Comparison of ENCODE assay signal across 15 cellular contexts in the genomic region with DNA sequence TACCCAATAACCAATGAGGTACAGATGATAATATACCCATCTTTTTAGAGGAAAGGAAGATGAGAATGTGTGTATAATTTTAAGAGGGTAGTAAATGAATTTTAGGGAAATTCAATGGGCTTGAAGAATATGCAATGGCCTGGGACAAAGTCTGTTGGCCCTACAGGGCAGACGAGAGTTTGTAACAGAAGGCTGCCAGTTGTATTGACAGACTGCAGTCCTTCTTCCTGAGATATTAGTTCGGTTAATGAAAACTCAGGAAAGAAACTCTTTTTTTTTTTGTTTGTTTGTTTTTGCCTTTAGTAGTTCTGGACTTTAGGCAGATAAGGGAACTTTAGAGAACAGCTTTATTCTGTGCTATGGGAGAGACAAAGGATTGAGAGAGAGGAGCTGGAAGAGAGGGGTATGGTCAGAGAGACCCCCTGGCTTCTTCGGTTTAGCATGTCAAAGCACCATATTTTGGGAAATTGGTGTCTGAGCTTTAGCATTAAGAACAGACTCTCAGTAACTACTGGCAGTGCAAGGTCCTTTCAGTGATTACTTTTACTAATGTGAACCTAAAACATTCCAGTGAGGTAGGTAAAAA. TPM values are rescaled to one million over a fixed set of nuclear protein-coding genes. Genes with fewer than 3 reads are reported as not detected.
A peak's percentile ranks its signal among the peaks of the same experiment; 100 is the strongest.
DNase-seq lines count a peak whose midpoint lies in the region; ATAC-seq lines count a peak whose summit lies in the region.
"Had no signal": no experiment of that assay in that cellular context is flagged by ENCODE, and none has a peak within 500 bp of the region (broad histone marks: within the 10 kb centered on the region; RNA-seq: fewer than 3 reads in every experiment).

No MANE protein-coding gene starts in this region.

- intact Hi-C loops in sciatic nerve (cut with DNase I), result no loop called here

- H3K36me3 ChIP-seq in H7 (replicated peaks; ENCODE audit: control insufficient read depth, insufficient read depth, low read length) (no peaks in the 10 kb centered on the region), iPS-18a (ENCODE audit: control insufficient read depth, low read depth, low read length) (no peaks in the 10 kb centered on the region)
- H3K36me3 ChIP-seq: ascending aorta had no signal

- peaks cover 14% of the 10 kb centered on the region for H3K4me1 ChIP-seq in iPS-18a (ENCODE audit: control insufficient read depth, low read depth, low read length)
- H3K4me1 ChIP-seq: ascending aorta had no signal

- DNase-seq in H7 (peak; percentile 5), sciatic nerve (ENCODE audit: low spot score) (no peak), HuH-7 (ENCODE audit: low spot score) (no peak), retina (no peak), NCI-H526 treated with DMSO at 0.1 percent for 48 hours (lab: John Stamatoyannopoulos, UW) (no peak)
- DNase-seq in activated naive CD8-positive, alpha-beta T cell treated with anti-CD3 and anti-CD28 coated beads, Interleukin-2, amount 10 ng/mL, durations not matched to agents 7 days and 5 days, result no peak
- DNase-seq: NCI-H1694 treated with DMSO at 0.1 percent for 48 hours, T-helper 9 cell had no signal

- no peak overlapping the region for H3K27ac ChIP-seq in iPS-18a (ENCODE audit: low read length)
- H3K27ac ChIP-seq: ascending aorta, epithelial cell of prostate had no signal

- peaks cover 52% of the 10 kb centered on the region for H3K27me3 Mint-ChIP-seq in activated naive CD8-positive, alpha-beta T cell treated with anti-CD3 and anti-CD28 coated beads, Interleukin-2, amount 10 ng/mL, durations not matched to agents 7 days and 5 days

- H3K27me3 ChIP-seq in H7 (ENCODE audit: control insufficient read depth, insufficient read depth, low read length), result no peaks in the 10 kb centered on the region
- H3K27me3 ChIP-seq in iPS-18a (ENCODE audit: control insufficient read depth, insufficient read depth, low read length), result peaks cover 21% of the 10 kb centered on the region
- H3K27me3 ChIP-seq: ascending aorta had no signal

- no peaks in the 10 kb centered on the region for H3K36me3 Mint-ChIP-seq in activated naive CD8-positive, alpha-beta T cell treated with anti-CD3 and anti-CD28 coated beads, Interleukin-2, amount 10 ng/mL, durations not matched to agents 7 days and 5 days

- H3K4me3 ChIP-seq in H7 (ENCODE audit: insufficient read depth, low read depth, low read length), result peak overlapping the region; percentile 45
- H3K4me3 ChIP-seq in iPS-18a (ENCODE audit: low read length), result peak overlapping the region; percentile 86

- peaks cover 5% of the 10 kb centered on the region for H3K4me1 Mint-ChIP-seq in activated naive CD8-positive, alpha-beta T cell treated with anti-CD3 and anti-CD28 coated beads, Interleukin-2, amount 10 ng/mL, durations not matched to agents 7 days and 5 days

- H3K9me3 Mint-ChIP-seq in activated naive CD8-positive, alpha-beta T cell treated with anti-CD3 and anti-CD28 coated beads, Interleukin-2, amount 10 ng/mL, durations not matched to agents 7 days and 5 days, result peaks cover 1% of the 10 kb centered on the region

- POLR2A ChIA-PET in activated naive CD8-positive, alpha-beta T cell treated with anti-CD3 and anti-CD28 coated beads, Interleukin-2, amount 10 ng/mL, durations not matched to agents 7 days and 5 days (lab: Charles Lee), result no interaction called here

- H3K9me3 ChIP-seq in iPS-18a (ENCODE audit: control insufficient read depth, low read depth, low read length), result no peaks in the 10 kb centered on the region
- H3K9me3 ChIP-seq: ascending aorta had no signal

- peak overlapping the region; percentile 68 for H3K9ac ChIP-seq in iPS-18a (ENCODE audit: low read length)

- no peak for ATAC-seq in activated naive CD8-positive, alpha-beta T cell treated with anti-CD3 and anti-CD28 coated beads, Interleukin-2, amount 10 ng/mL, durations not matched to agents 7 days and 5 days (ENCODE audit: low read depth)
- ATAC-seq in sciatic nerve (peak; percentile 29), GM21786 (IDR thresholded peaks at IDR 0.05; ENCODE audit: unreplicated experiment) (no peak)

- H3K27ac Mint-ChIP-seq in activated naive CD8-positive, alpha-beta T cell treated with anti-CD3 and anti-CD28 coated beads, Interleukin-2, amount 10 ng/mL, durations not matched to agents 7 days and 5 days, result no peak overlapping the region

- peak overlapping the region; percentile 49 for H3K4me3 Mint-ChIP-seq in activated naive CD8-positive, alpha-beta T cell treated with anti-CD3 and anti-CD28 coated beads, Interleukin-2, amount 10 ng/mL, durations not matched to agents 7 days and 5 days

RNA-seq across cellular contexts. Expression of gene NAALAD2, which starts 0.8 kb away (rescaled TPM):
- 4.0 and 6.7 TPM in 2 replicates for total RNA-seq in H7 (2014; rRNA removed; shearing (Covaris generic))
- total RNA-seq in activated naive CD8-positive, alpha-beta T cell treated with anti-CD3 and anti-CD28 coated beads, Interleukin-2, amount 10 ng/mL, durations not matched to agents 7 days and 5 days, result not detected
- 12.5 TPM for total RNA-seq in sciatic nerve
- total RNA-seq: ascending aorta, HT-29 had no signal

RNA-seq across cellular contexts. Expression of gene UBTFL1, which starts 47.9 kb away (rescaled TPM):
- total RNA-seq in H7 (2014; rRNA removed; shearing (Covaris generic)), result not detected in 2 replicates
- total RNA-seq in activated naive CD8-positive, alpha-beta T cell treated with anti-CD3 and anti-CD28 coated beads, Interleukin-2, amount 10 ng/mL, durations not matched to agents 7 days and 5 days, result not detected
- total RNA-seq in sciatic nerve, result not detected
- total RNA-seq: ascending aorta, HT-29, kidney epithelial cell, renal cortical epithelial cell had no signal
